ENCODE assay signal across 8 cellular contexts in the genomic region with DNA sequence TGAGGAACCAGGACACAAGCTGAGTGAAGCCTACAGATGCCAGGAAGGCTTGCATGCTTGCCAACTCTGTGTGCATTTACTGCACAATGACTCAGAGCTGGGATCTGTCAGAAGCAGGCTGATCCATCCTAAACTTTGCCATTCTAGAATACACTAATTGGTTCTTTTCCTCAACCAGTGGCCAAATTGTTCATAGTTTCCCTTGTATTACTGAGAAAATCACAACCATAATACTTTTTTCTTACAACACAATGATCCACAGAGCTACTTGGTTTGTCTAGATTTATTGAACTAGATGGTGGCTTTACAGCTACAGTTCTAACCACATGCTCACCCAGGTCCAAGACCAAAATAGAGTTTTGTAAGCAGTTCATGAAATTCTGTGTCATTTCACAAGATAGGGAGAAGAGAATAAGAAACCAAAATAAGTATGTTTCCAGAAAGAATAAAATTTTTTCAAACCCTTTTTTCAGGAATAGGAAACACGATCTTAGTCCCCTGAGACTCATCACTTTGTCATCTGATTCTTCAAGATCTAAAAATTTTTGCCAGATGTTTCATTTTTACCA. TPM values are rescaled to one million over a fixed set of nuclear protein-coding genes. Genes with fewer than 3 reads are reported as not detected.
A peak's percentile ranks its signal among the peaks of the same experiment; 100 is the strongest.
DNase-seq lines count a peak whose midpoint lies in the region; ATAC-seq and TF ChIP-seq lines count a peak whose summit lies in the region.

No MANE protein-coding gene starts in this region.

- ATAC-seq in foreskin keratinocyte (peak; percentile 94), HG02798 (IDR thresholded peaks at IDR 0.05; ENCODE audit: poor library complexity, unreplicated experiment) (no peak), GM21528 (IDR thresholded peaks at IDR 0.05; ENCODE audit: low FRiP score, unreplicated experiment) (no peak)

- H3K36me3 ChIP-seq in HEK293 (ENCODE audit: control insufficient read depth in 2 of 2, insufficient read depth in 1 of 2, low read length in 2 of 2) (no peaks in the 10 kb centered on the region), SK-N-MC (ENCODE audit: insufficient read depth, low read length) (no peaks in the 10 kb centered on the region), smooth muscle cell (ENCODE audit: low read depth) (no peaks in the 10 kb centered on the region), colonic mucosa (no peaks in the 10 kb centered on the region)

- H3K9ac ChIP-seq in SK-N-MC (ENCODE audit: insufficient read length) (no peak overlapping the region), smooth muscle cell (ENCODE audit: low read depth) (no peak overlapping the region), colonic mucosa (ENCODE audit: low read depth in 2 of 2, low read length in 2 of 2) (no peak overlapping the region)

- H3K4me2 ChIP-seq in smooth muscle cell, result peak overlapping the region; percentile 45

- WGBS in smooth muscle cell (ENCODE audit: low lambda C conversion rate), result 22% methylated on average over 1 of the region's 1 CpG

- no peak overlapping the region for H3K27ac ChIP-seq in HEK293 (ENCODE audit: extremely low read depth, low read depth, low read length)
- peak overlapping the region; percentile 2; the same call in 1 of the 2 replicates for H3K27ac ChIP-seq in SK-N-MC
- H3K27ac ChIP-seq in foreskin keratinocyte, result no peak overlapping the region
- peak overlapping the region; percentile 88 for H3K27ac ChIP-seq in smooth muscle cell (ENCODE audit: low read depth)
- no peak overlapping the region for H3K27ac ChIP-seq in colonic mucosa

- POLR2A ChIA-PET in HEK293 (lab: Yijun Ruan, JAX), result no interaction called here

- H3K27me3 ChIP-seq in foreskin keratinocyte (no peaks in the 10 kb centered on the region), smooth muscle cell (ENCODE audit: low read depth) (no peaks in the 10 kb centered on the region), colonic mucosa (no peaks in the 10 kb centered on the region)

- no peaks in the 10 kb centered on the region for H3K9me3 ChIP-seq in HEK293 (ENCODE audit: control insufficient read depth, insufficient read depth, low read depth, low read length)
- no peaks in the 10 kb centered on the region for H3K9me3 ChIP-seq in SK-N-MC (ENCODE audit: low read depth, low read length)
- no peaks in the 10 kb centered on the region for H3K9me3 ChIP-seq in smooth muscle cell (replicated peaks; ENCODE audit: low read depth)
- no peaks in the 10 kb centered on the region for H3K9me3 ChIP-seq in colonic mucosa

- H3F3A ChIP-seq in smooth muscle cell (ENCODE audit: low read depth), result peaks cover 11% of the 10 kb centered on the region

- no peak for DNase-seq in SK-N-MC (ENCODE audit: low read depth, low spot score)
- DNase-seq in foreskin keratinocyte, result peak in 1 of 2 donors; percentile 74
- no peak for DNase-seq in smooth muscle cell (lab: John Stamatoyannopoulos, UW; ENCODE audit: unreplicated experiment)
- DNase-seq in colonic mucosa, result no peak
- no peak for DNase-seq in GM20000 (ENCODE audit: low spot score)

- intact Hi-C loops in colonic mucosa (cut with DNase I), result no loop called here

- H4K20me1 ChIP-seq in smooth muscle cell (ENCODE audit: low read depth), result no peaks in the 10 kb centered on the region

- CTCF ChIA-PET in HEK293 (lab: Yijun Ruan, JAX), result no interaction called here

- no peaks in the 10 kb centered on the region for H3K79me2 ChIP-seq in smooth muscle cell (ENCODE audit: low read depth)

- H3K4me1 ChIP-seq in HEK293 (ENCODE audit: control insufficient read depth, insufficient read depth, low read length) (no peaks in the 10 kb centered on the region; the same call in 1 of the 2 replicates), foreskin keratinocyte (peaks cover 34% of the 10 kb centered on the region), smooth muscle cell (ENCODE audit: low read depth) (peaks cover 9% of the 10 kb centered on the region), colonic mucosa (no peaks in the 10 kb centered on the region)

- no peak overlapping the region for H2AFZ ChIP-seq in smooth muscle cell (ENCODE audit: low read depth)

- TF ChIP-seq CTCF in HEK293 (tag by site-specific recombination; IDR thresholded peaks at IDR 0.05) (no peak), foreskin keratinocyte (conservative IDR thresholded peaks at IDR 0.05) (no peak), smooth muscle cell (IDR thresholded peaks at IDR 0.05; ENCODE audit: borderline replicate concordance, insufficient read depth, poor library complexity, severe bottlenecking) (no peak), colonic mucosa (IDR thresholded peaks at IDR 0.05) (no peak), GM20000 (IDR thresholded peaks at IDR 0.05; ENCODE audit: extremely low read depth, missing control alignments) (no peak)

- H3K4me3 ChIP-seq in HEK293 (ENCODE audit: low read depth, low read length) (no peak overlapping the region), SK-N-MC (peak overlapping the region; percentile 19; the same call in 1 of the 2 replicates), smooth muscle cell (no peak overlapping the region), colonic mucosa (no peak overlapping the region)

TF ChIP-seq in HEK293, 187 proteins besides CTCF, POLR2A, EP300 and RAD21:
- TF ChIP-seq GLI4 (tag by site-specific recombination; IDR thresholded peaks at IDR 0.05) (no peak), ZFP41 (tag by site-specific recombination; IDR thresholded peaks at IDR 0.05; ENCODE audit: borderline replicate concordance) (no peak), ZBTB17 (tag by site-specific recombination; IDR thresholded peaks at IDR 0.05) (0 out of 2 replicates have a peak, but pooled peaks have one; percentile 18), ZNF747 (tag by site-specific recombination; IDR thresholded peaks at IDR 0.05) (no peak), ZNF548 (tag by site-specific recombination; IDR thresholded peaks at IDR 0.05) (no peak), ZNF335 (tag by site-specific recombination; conservative IDR thresholded peaks at IDR 0.05) (0 out of 2 replicates have a peak, but pooled peaks have one; percentile 20)
- TF ChIP-seq, protein P1, sequence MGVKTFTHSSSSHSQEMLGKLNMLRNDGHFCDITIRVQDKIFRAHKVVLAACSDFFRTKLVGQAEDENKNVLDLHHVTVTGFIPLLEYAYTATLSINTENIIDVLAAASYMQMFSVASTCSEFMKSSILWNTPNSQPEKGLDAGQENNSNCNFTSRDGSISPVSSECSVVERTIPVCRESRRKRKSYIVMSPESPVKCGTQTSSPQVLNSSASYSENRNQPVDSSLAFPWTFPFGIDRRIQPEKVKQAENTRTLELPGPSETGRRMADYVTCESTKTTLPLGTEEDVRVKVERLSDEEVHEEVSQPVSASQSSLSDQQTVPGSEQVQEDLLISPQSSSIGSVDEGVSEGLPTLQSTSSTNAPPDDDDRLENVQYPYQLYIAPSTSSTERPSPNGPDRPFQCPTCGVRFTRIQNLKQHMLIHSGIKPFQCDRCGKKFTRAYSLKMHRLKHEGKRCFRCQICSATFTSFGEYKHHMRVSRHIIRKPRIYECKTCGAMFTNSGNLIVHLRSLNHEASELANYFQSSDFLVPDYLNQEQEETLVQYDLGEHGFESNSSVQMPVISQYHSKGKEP (tag by site-specific recombination; IDR thresholded peaks at IDR 0.05), result peak; percentile 82
- TF ChIP-seq, protein P2, sequence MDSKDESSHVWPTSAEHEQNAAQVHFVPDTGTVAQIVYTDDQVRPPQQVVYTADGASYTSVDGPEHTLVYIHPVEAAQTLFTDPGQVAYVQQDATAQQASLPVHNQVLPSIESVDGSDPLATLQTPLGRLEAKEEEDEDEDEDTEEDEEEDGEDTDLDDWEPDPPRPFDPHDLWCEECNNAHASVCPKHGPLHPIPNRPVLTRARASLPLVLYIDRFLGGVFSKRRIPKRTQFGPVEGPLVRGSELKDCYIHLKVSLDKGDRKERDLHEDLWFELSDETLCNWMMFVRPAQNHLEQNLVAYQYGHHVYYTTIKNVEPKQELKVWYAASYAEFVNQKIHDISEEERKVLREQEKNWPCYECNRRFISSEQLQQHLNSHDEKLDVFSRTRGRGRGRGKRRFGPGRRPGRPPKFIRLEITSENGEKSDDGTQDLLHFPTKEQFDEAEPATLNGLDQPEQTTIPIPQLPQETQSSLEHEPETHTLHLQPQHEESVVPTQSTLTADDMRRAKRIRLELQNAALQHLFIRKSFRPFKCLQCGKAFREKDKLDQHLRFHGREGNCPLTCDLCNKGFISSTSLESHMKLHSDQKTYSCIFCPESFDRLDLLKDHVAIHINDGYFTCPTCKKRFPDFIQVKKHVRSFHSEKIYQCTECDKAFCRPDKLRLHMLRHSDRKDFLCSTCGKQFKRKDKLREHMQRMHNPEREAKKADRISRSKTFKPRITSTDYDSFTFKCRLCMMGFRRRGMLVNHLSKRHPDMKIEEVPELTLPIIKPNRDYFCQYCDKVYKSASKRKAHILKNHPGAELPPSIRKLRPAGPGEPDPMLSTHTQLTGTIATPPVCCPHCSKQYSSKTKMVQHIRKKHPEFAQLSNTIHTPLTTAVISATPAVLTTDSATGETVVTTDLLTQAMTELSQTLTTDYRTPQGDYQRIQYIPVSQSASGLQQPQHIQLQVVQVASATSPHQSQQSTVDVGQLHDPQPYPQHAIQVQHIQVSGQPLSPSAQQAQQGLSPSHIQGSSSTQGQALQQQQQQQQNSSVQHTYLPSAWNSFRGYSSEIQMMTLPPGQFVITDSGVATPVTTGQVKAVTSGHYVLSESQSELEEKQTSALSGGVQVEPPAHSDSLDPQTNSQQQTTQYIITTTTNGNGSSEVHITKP (tag by site-specific recombination; IDR thresholded peaks at IDR 0.05), result peak; percentile 47; the same call in 1 of the 2 replicates
TF ChIP-seq in HEK293: peak in this region for 4.

RNA-seq across cellular contexts. Expression of a gene that starts 21.0 kb away (rescaled TPM):
- total RNA-seq in foreskin keratinocyte (0.27 and 0.46 TPM in 2 replicates), smooth muscle cell (14.7 and 23.0 TPM in 2 replicates), colonic mucosa (1 to 10 TPM in 1 of 2 donors, under 1 TPM in 1; 0.91 to 1.1 TPM)
- polyA plus RNA-seq in foreskin keratinocyte (0.17 and 0.20 TPM in 2 replicates), smooth muscle cell (5.5 and 6.2 TPM in 2 replicates)

Comparison
In these comparisons a context has a peak if more than half of its experiments do, and no peak if none do; other contexts are left out.
1. H3K27ac ChIP-seq: peak in SK-N-MC (single experiment) and smooth muscle cell (single experiment); none in HEK293 (single experiment), foreskin keratinocyte (single experiment) and colonic mucosa (single experiment).